In genomic region chr5:170126626-170127025, GRCh38 we compare ENCODE assay signal across 31 cellular contexts. TPM values are rescaled to one million over a fixed set of nuclear protein-coding genes. Genes with fewer than 3 reads are reported as not detected.
"Had no signal": no experiment of that assay in that cellular context is flagged by ENCODE, and none has a peak within 500 bp of the region (broad histone marks: within the 10 kb centered on the region; RNA-seq: fewer than 3 reads in every experiment).

No MANE protein-coding gene starts in this region.

- H3K27me3 ChIP-seq: ascending aorta, cardiac muscle cell had no signal

- H3K4me3 ChIP-seq: ascending aorta, cardiac muscle cell had no signal

- DNase-seq: activated B cell treated with CpG ODN at 0.5 μM for 24 hours; activated CD4-positive, alpha-beta memory T cell treated with anti-CD3 and anti-CD28 coated beads, Interleukin-2, amount 10 ng/mL, durations not matched to agents 7 days and 5 days; activated CD4-positive, alpha-beta T cell treated with anti-CD3 and anti-CD28 coated beads for 4 hours; activated CD4-positive, alpha-beta T cell treated with anti-CD3 and anti-CD28 coated beads, Interleukin-2, amount 10 ng/mL, durations not matched to agents 24 days and 14 days; activated CD4-positive, alpha-beta T cell treated with anti-CD3 and anti-CD28 coated beads, Interleukin-2, amount 50 U/mL, for 1 hour; activated CD4-positive, alpha-beta T cell treated with anti-CD3 and anti-CD28 coated beads, Interleukin-2, amount 50 U/mL, for 48 hours; activated CD4-positive, CD25-positive, alpha-beta regulatory T cell treated with anti-CD3 and anti-CD28 coated beads, Interleukin-2, amount 50 U/mL, for 72 hours; activated CD8-positive, alpha-beta memory T cell treated with anti-CD3 and anti-CD28 coated beads for 24 hours; activated CD8-positive, alpha-beta memory T cell treated with anti-CD3 and anti-CD28 coated beads, Interleukin-2, amount 10 ng/mL, durations not matched to agents 7 days and 5 days; activated CD8-positive, alpha-beta memory T cell treated with anti-CD3 and anti-CD28 coated beads, Interleukin-2, amount 50 U/mL, for 48 hours; activated CD8-positive, alpha-beta T cell treated with anti-CD3 and anti-CD28 coated beads, Interleukin-2, amount 10 ng/mL, durations not matched to agents 7 days and 5 days; activated effector memory CD4-positive, alpha-beta T cell treated with Interleukin-2 at 50 U/mL for 16 hours; activated gamma-delta T cell; activated naive CD4-positive, alpha-beta T cell treated with anti-CD3 and anti-CD28 coated beads, Interleukin-2, amount 10 ng/mL, durations not matched to agents 7 days and 5 days; activated naive CD4-positive, alpha-beta T cell treated with Interleukin-2 at 50 U/mL for 16 hours; activated naive CD8-positive, alpha-beta T cell treated with anti-CD3 and anti-CD28 coated beads, Interleukin-2, amount 10 ng/mL, durations not matched to agents 7 days and 5 days; activated naive CD8-positive, alpha-beta T cell treated with anti-CD3 and anti-CD28 coated beads, Interleukin-2, amount 50 U/mL, for 24 hours; activated T-cell treated with anti-CD3 and anti-CD28 coated beads, Interleukin-2, amount 50 U/mL, for 24 hours; activated T-cell treated with anti-CD3 and anti-CD28 coated beads, Interleukin-2, amount 50 U/mL, for 48 hours; amygdala; anterior cingulate cortex; central memory CD4-positive, alpha-beta T cell; T-helper 1 cell; T-helper 2 cell; T-helper 9 cell had no signal

- H3K27ac ChIP-seq: ascending aorta, cardiac muscle cell, VCaP had no signal

- H3K4me1 ChIP-seq: ascending aorta had no signal

- H3K36me3 ChIP-seq: ascending aorta, cardiac muscle cell had no signal

RNA-seq across cellular contexts. Expression of gene FOXI1, which starts 20.9 kb away (rescaled TPM):
- total RNA-seq: activated B cell treated with CpG ODN at 0.5 μM for 24 hours; activated CD4-positive, alpha-beta memory T cell treated with anti-CD3 and anti-CD28 coated beads, Interleukin-2, amount 10 ng/mL, durations not matched to agents 7 days and 5 days; activated CD8-positive, alpha-beta memory T cell treated with anti-CD3 and anti-CD28 coated beads, Interleukin-2, amount 10 ng/mL, durations not matched to agents 7 days and 5 days; activated CD8-positive, alpha-beta T cell treated with anti-CD3 and anti-CD28 coated beads, Interleukin-2, amount 10 ng/mL, durations not matched to agents 7 days and 5 days; activated naive CD8-positive, alpha-beta T cell treated with anti-CD3 and anti-CD28 coated beads, Interleukin-2, amount 10 ng/mL, durations not matched to agents 7 days and 5 days; activated T-helper 2 cell treated with anti-CD3 and anti-CD28 coated beads, Interferon-gamma antibody, Interleukin-2, Interleukin-4, amounts not matched to agents 10 μg/mL and 5 μg/mL and 100 μg/mL, durations not matched to agents 14 hours and 24 hours and 36 hours; ascending aorta; bronchial epithelial cell; cardiac muscle cell; cerebellum had no signal
